Comparison of ENCODE assay signal across 27 cellular contexts in the genomic region with DNA sequence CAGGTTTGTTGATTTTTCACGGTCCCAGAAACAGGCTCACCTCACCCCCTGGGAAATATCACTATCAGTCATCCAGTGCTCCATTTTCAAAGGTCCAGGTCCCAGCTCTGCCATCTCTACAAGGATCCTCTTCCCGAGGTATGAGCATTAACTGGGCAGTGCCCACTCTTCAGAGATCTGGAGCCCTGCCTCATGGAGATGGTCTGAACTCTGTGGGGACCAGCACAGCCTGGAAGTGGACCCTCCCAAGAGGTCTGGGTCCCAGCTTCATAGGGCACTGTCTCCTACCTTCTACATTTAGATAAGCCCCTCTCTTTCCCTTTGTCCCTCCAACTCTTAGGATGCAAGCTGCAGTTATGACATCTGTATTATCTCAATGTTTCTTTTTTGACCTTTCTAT. TPM values are rescaled to one million over a fixed set of nuclear protein-coding genes. Genes with fewer than 3 reads are reported as not detected.
"Had no signal": no experiment of that assay in that cellular context is flagged by ENCODE, and none has a peak within 500 bp of the region (broad histone marks: within the 10 kb centered on the region; RNA-seq: fewer than 3 reads in every experiment).

No MANE protein-coding gene starts in this region.

- H3K9me3 Mint-ChIP-seq: natural killer cell treated with Interleukin-12 subunit alpha and Interleukin-12 subunit beta and Interleukin-15 and Interleukin-18, amount 100 ng/mL, for 72 hours; nephron progenitor cell; neural crest cell; stimulated activated naive B cell treated with anti-CD40 and anti-IgM and Interleukin-4, amounts not matched to agents 10 μg/mL and 1 μg/mL and 100 μg/mL, for 72 hours had no signal

- ATAC-seq: naive thymus-derived CD8-positive, alpha-beta T cell; pancreas; right cardiac atrium; right lobe of liver; stimulated activated naive B cell treated with anti-CD40 and anti-IgM and Interleukin-4, amounts not matched to agents 10 μg/mL and 1 μg/mL and 100 μg/mL, for 72 hours had no signal

- H3K36me3 Mint-ChIP-seq: naive B cell; natural killer cell treated with Interleukin-12 subunit alpha and Interleukin-12 subunit beta and Interleukin-15 and Interleukin-18, amount 100 ng/mL, for 72 hours; stimulated activated naive B cell treated with anti-CD40 and anti-IgM and Interleukin-4, amounts not matched to agents 10 μg/mL and 1 μg/mL and 100 μg/mL, for 72 hours had no signal

- H3K27me3 ChIP-seq: pancreas, right lobe of liver, sigmoid colon, stomach, thyroid gland, tibial nerve, upper lobe of left lung, vagina had no signal

- H3K36me3 ChIP-seq: pancreas, prostate gland, right lobe of liver, sigmoid colon, stomach, thoracic aorta, thyroid gland, tibial nerve, upper lobe of left lung, vagina had no signal

- H3K4me3 ChIP-seq: pancreas, prostate gland, right lobe of liver, sigmoid colon, stomach, thoracic aorta, thyroid gland, tibial nerve, upper lobe of left lung, vagina had no signal

- H3K4me3 Mint-ChIP-seq: naive B cell; naive thymus-derived CD8-positive, alpha-beta T cell; natural killer cell treated with Interleukin-12 subunit alpha and Interleukin-12 subunit beta and Interleukin-15 and Interleukin-18, amount 100 ng/mL, for 72 hours; nephron progenitor cell; neural crest cell; stimulated activated naive B cell treated with anti-CD40 and anti-IgM and Interleukin-4, amounts not matched to agents 10 μg/mL and 1 μg/mL and 100 μg/mL, for 72 hours; stimulated activated naive CD8-positive, alpha-beta T cell treated with anti-CD3 and anti-CD28 coated beads, Interleukin-15, Interleukin-2, amounts not matched to agents 100 ng/mL and 50 ng/mL, for 24 hours had no signal

- H3K4me1 ChIP-seq: pancreas, prostate gland, right lobe of liver, sigmoid colon, stomach, thyroid gland, tibial nerve, upper lobe of left lung, vagina had no signal

- H3K27ac Mint-ChIP-seq: naive B cell; naive thymus-derived CD8-positive, alpha-beta T cell; natural killer cell treated with Interleukin-12 subunit alpha and Interleukin-12 subunit beta and Interleukin-15 and Interleukin-18, amount 100 ng/mL, for 72 hours; nephron progenitor cell; stimulated activated naive B cell treated with anti-CD40 and anti-IgM and Interleukin-4, amounts not matched to agents 10 μg/mL and 1 μg/mL and 100 μg/mL, for 72 hours; stimulated activated naive CD8-positive, alpha-beta T cell treated with anti-CD3 and anti-CD28 coated beads, Interleukin-15, Interleukin-2, amounts not matched to agents 100 ng/mL and 50 ng/mL, for 24 hours had no signal

- DNase-seq: naive B cell; naive thymus-derived CD8-positive, alpha-beta T cell; nephron progenitor cell; occipital lobe; pancreas; right cardiac atrium; right lobe of liver; sigmoid colon; small intestine; stimulated activated CD4-positive, alpha-beta T cell treated with anti-CD3 and anti-CD28 coated beads, Interleukin-15, amount 100 ng/mL, for 24 hours; stimulated activated CD4-positive, alpha-beta T cell treated with anti-CD3 and anti-CD28 coated beads, Interleukin-2, amount 100 ng/mL, for 24 hours; stimulated activated CD4-positive, alpha-beta T cell treated with anti-CD3 and anti-CD28 coated beads, Interleukin-2, amount 100 ng/mL, for 48 hours; stimulated activated CD4-positive, alpha-beta T cell treated with anti-CD3 and anti-CD28 coated beads, Interleukin-4, amount 100 ng/mL, for 24 hours; stimulated activated naive B cell treated with anti-CD40 and anti-IgM and Interleukin-4, amounts not matched to agents 10 μg/mL and 1 μg/mL and 100 μg/mL, for 72 hours; stimulated activated naive CD4-positive, alpha-beta T cell treated with Interleukin-2 at 50 U/mL for 16 hours; stomach; thyroid gland; trophoblast cell; upper lobe of left lung had no signal

- H3K27ac ChIP-seq: pancreas, prostate gland, right lobe of liver, sigmoid colon, stomach, thoracic aorta, thyroid gland, tibial nerve, upper lobe of left lung, vagina had no signal

- H3K27me3 Mint-ChIP-seq: naive B cell; stimulated activated naive B cell treated with anti-CD40 and anti-IgM and Interleukin-4, amounts not matched to agents 10 μg/mL and 1 μg/mL and 100 μg/mL, for 72 hours had no signal

- H3K4me1 Mint-ChIP-seq: naive B cell; naive thymus-derived CD8-positive, alpha-beta T cell; neural crest cell; stimulated activated naive B cell treated with anti-CD40 and anti-IgM and Interleukin-4, amounts not matched to agents 10 μg/mL and 1 μg/mL and 100 μg/mL, for 72 hours had no signal

- H3K9me3 ChIP-seq: pancreas, prostate gland, right lobe of liver, sigmoid colon, stomach, thoracic aorta, thyroid gland, tibial nerve, upper lobe of left lung, vagina had no signal

RNA-seq across cellular contexts. Expression of gene ODAD2, which starts 15.7 kb away (rescaled TPM):
- total RNA-seq: naive thymus-derived CD8-positive, alpha-beta T cell; natural killer cell treated with Interleukin-12 subunit alpha and Interleukin-12 subunit beta and Interleukin-15 and Interleukin-18, amount 100 ng/mL, for 72 hours; subcutaneous adipose tissue had no signal
